Comparison of ENCODE assay signal across 11 cellular contexts in the genomic region with DNA sequence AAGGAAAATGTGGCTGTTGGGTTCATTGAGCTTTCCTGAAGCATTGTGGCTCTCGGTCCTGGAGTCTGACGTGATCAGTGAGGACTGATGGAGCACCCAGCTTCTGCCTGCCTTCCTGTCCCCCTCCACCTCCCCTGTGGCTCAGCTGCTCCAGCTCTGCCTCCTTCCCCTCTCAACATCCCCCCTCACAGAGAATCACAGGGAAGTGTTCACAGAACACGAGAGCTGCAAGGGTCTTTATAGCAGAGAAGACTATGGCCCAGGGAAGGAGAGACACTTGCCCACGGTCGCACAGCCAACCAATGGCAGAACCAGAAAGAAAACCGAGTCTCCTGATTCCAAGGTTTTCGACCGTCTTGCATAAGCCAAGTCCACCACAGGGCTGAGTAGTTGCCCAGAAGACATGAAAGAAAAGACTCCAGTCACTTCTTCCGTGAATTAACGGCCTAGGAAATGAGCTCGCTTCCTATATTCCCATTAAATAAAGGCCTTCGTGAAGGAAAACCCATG. TPM values are rescaled to one million over a fixed set of nuclear protein-coding genes. Genes with fewer than 3 reads are reported as not detected.
DNase-seq lines count a peak whose midpoint lies in the region; ATAC-seq, FAIRE-seq and TF ChIP-seq lines count a peak whose summit lies in the region.
"Had no signal": no experiment of that assay in that cellular context is flagged by ENCODE, and none has a peak within 500 bp of the region (broad histone marks: within the 10 kb centered on the region; RNA-seq: fewer than 3 reads in every experiment).

No MANE protein-coding gene starts in this region.

- H3K9me2 ChIP-seq in PC-3 (replicated peaks; ENCODE audit: low read length): no peaks in the 10 kb centered on the region

- no peaks in the 10 kb centered on the region for H3K79me2 ChIP-seq in PC-3 (ENCODE audit: low read length)

- H3K27ac ChIP-seq in ascending aorta (peak overlapping the region; percentile 87 to 96), right atrium auricular region (peak overlapping the region; percentile 72 to 75), PC-3 (ENCODE audit: low read length) (no peak overlapping the region)

- no peak overlapping the region for H3K9ac ChIP-seq in PC-3 (ENCODE audit: low read length)

- intact Hi-C loops in ascending aorta (cut with DNase I) (loop anchor here (1.0 to 5.0 kb wide), 3 partner anchors 8 to 188 kb away; a partner anchor contains a TSS), PC-3 (cut with micrococcal nuclease) (no loop called here)

- H4K20me1 ChIP-seq in PC-3 (ENCODE audit: low read length): no peaks in the 10 kb centered on the region

- H3K4me3 ChIP-seq in ascending aorta (peak overlapping the region in 1 of 2 donors; percentile 32), right atrium auricular region (peak overlapping the region in 1 of 2 donors; percentile 24), PC-3 (ENCODE audit: low read length) (no peak overlapping the region)

- H3K9me3 ChIP-seq in ascending aorta (no peaks in the 10 kb centered on the region), right atrium auricular region (no peaks in the 10 kb centered on the region), PC-3 (ENCODE audit: low read length) (no peaks in the 10 kb centered on the region)

- DNase-seq in AG08395 (ENCODE audit: low spot score) (peak; percentile 19), ascending aorta (ENCODE audit: low spot score in 2 of 2) (no peak), right atrium auricular region (ENCODE audit: low spot score) (no peak), pulmonary artery endothelial cell (ENCODE audit: low read depth, low spot score) (peak; percentile 15), GM19239 (ENCODE audit: insufficient read length, low spot score) (no peak), DMS153 (lab: John Stamatoyannopoulos, UW) (no peak), PC-3 (no peak), HPDE6-E6E7 (ENCODE audit: extremely low spot score) (no peak)

- no peak for ATAC-seq in PC-3

- H3K27me3 ChIP-seq in ascending aorta (no peaks in the 10 kb centered on the region), right atrium auricular region (no peaks in the 10 kb centered on the region), PC-3 (ENCODE audit: low read length) (peaks cover 40% of the 10 kb centered on the region)

- no peak for FAIRE-seq in GM19239 (lab: Jason Lieb, UNC)

- no peak for TF ChIP-seq CTCF in ascending aorta (IDR thresholded peaks at IDR 0.05)
- TF ChIP-seq CTCF in right atrium auricular region (IDR thresholded peaks at IDR 0.05): no peak
- TF ChIP-seq CTCF in PC-3 (conservative IDR thresholded peaks at IDR 0.05; ENCODE audit: low read depth, low read length): no peak

- POLR2A ChIA-PET in PC-3 (lab: Charles Lee; ENCODE audit: unreplicated experiment): interaction anchor here (0.5 kb wide), 1 partner anchor 1561 kb away, joined by 3 read pairs; no protein-coding TSS in a partner anchor

- no peaks in the 10 kb centered on the region for H3F3A ChIP-seq in PC-3 (ENCODE audit: low read length, unreplicated experiment)

- H3K36me3 ChIP-seq in ascending aorta: no peaks in the 10 kb centered on the region
- no peaks in the 10 kb centered on the region for H3K36me3 ChIP-seq in right atrium auricular region
- no peaks in the 10 kb centered on the region for H3K36me3 ChIP-seq in PC-3 (ENCODE audit: low read depth, low read length)

- BruUV-seq in PC-3 (replicated peaks; lab: Mats Ljungman, UMichigan): no TSS peak

- peaks cover 8 to 36% of the 10 kb centered on the region in 2 donors for H3K4me1 ChIP-seq in ascending aorta
- H3K4me1 ChIP-seq in right atrium auricular region: peaks cover 0 to 37% of the 10 kb centered on the region in 2 donors
- peaks cover 8% of the 10 kb centered on the region for H3K4me1 ChIP-seq in PC-3 (ENCODE audit: insufficient read depth, low read length)

- no peak overlapping the region for H3K4me2 ChIP-seq in PC-3 (ENCODE audit: low read length)

- H2AFZ ChIP-seq in PC-3 (ENCODE audit: low read length): no peak overlapping the region; the same call in 1 of the 2 replicates

- CTCF ChIA-PET in PC-3 (lab: Charles Lee): interaction anchor here (0.6 to 1.1 kb wide), 3 partner anchors 10 to 348 kb away, joined by 3 to 4 read pairs (median 3); no protein-coding TSS in a partner anchor

RNA-seq across cellular contexts. Expression of a gene that starts 2.3 kb away (rescaled TPM):
- 4.2 TPM for total RNA-seq in ascending aorta
- total RNA-seq in right atrium auricular region: 1 to 10 TPM; 2.8 to 4.4 TPM
- not detected in 2 replicates for total RNA-seq in pulmonary artery endothelial cell
- not detected in 2 replicates for total RNA-seq in PC-3 (2014; rRNA removed)
- total RNA-seq: activated CD8-positive, alpha-beta T cell treated with anti-CD3 and anti-CD28 coated beads, Interleukin-2, amount 10 ng/mL, durations not matched to agents 7 days and 5 days; H7; left lobe of liver had no signal

RNA-seq across cellular contexts. Expression of a gene that starts 32.7 kb away (rescaled TPM):
- not detected for total RNA-seq in ascending aorta
- total RNA-seq in right atrium auricular region: not detected
- total RNA-seq in pulmonary artery endothelial cell: 0.04 and 0.20 TPM in 2 replicates
- not detected in 2 replicates for total RNA-seq in PC-3 (2014; rRNA removed)
- total RNA-seq: H7, left lobe of liver had no signal

Comparison
In these comparisons a context has a peak if more than half of its experiments do, and no peak if none do; other contexts are left out.
1. DNase-seq: peak in AG08395 (single experiment) and pulmonary artery endothelial cell (single experiment); none in ascending aorta (0 of 2), right atrium auricular region (single experiment), GM19239 (single experiment), DMS153 (single experiment), PC-3 (single experiment) and HPDE6-E6E7 (single experiment).